ENCODE assay signal across 20 cellular contexts in genomic region chr11:44542372-44542771, GRCh38. TPM values are rescaled to one million over a fixed set of nuclear protein-coding genes. Genes with fewer than 3 reads are reported as not detected.
A peak's percentile ranks its signal among the peaks of the same experiment; 100 is the strongest.
DNase-seq lines count a peak whose midpoint lies in the region; ATAC-seq, FAIRE-seq and TF ChIP-seq lines count a peak whose summit lies in the region.
"Had no signal": no experiment of that assay in that cellular context is flagged by ENCODE, and none has a peak within 500 bp of the region (broad histone marks: within the 10 kb centered on the region; RNA-seq: fewer than 3 reads in every experiment).

No MANE protein-coding gene starts in this region.

- no peak overlapping the region for H4K5ac ChIP-seq in mesendoderm (ENCODE audit: low read length)

- no peak overlapping the region for H2BK120ac ChIP-seq in mesendoderm (ENCODE audit: low read depth, low read length)

- no peak overlapping the region for H3K4me2 ChIP-seq in GM12878 (ENCODE audit: control insufficient read depth, insufficient read depth)
- H3K4me2 ChIP-seq in mesendoderm (ENCODE audit: low read length): no peak overlapping the region
- H3K4me2 ChIP-seq: KMS-11, SK-N-SH had no signal

- H2BK5ac ChIP-seq in mesendoderm (ENCODE audit: low read length): no peak overlapping the region

- H3K27me3 ChIP-seq in GM12878 (replicated peaks in 1 of 2; ENCODE audit: control insufficient read depth in 2 of 2, insufficient read depth in 2 of 2, low read length in 1 of 2) (peaks cover 0 to 1% of the 10 kb centered on the region in 2 experiments; a peak in 1 of 4 replicates), mesendoderm (ENCODE audit: insufficient read depth, low read length, poor library complexity) (no peaks in the 10 kb centered on the region)

- no peak overlapping the region for H2AFZ ChIP-seq in GM12878 (ENCODE audit: control insufficient read depth, low read depth, low read length)
- H2AFZ ChIP-seq: GM23248 had no signal

- no peak for TF ChIP-seq POLR2A in GM12878 (IDR thresholded peaks at IDR 0.05; ENCODE audit: low read depth, low read length)

- H3K4me1 ChIP-seq in GM12878 (ENCODE audit: control insufficient read depth, insufficient read depth, low read length): no peaks in the 10 kb centered on the region
- peaks cover 3% of the 10 kb centered on the region for H3K4me1 ChIP-seq in mesendoderm (ENCODE audit: control insufficient read depth, low read depth, low read length)

- CTCF ChIA-PET in GM12878 (lab: Yijun Ruan, JAX): interaction anchor here (1.5 kb wide), 1 partner anchor 70 kb away, joined by 3 read pairs; no protein-coding TSS in a partner anchor

- H3K27ac ChIP-seq in GM12878 (ENCODE audit: control insufficient read depth, insufficient read depth) (no peak overlapping the region), mesendoderm (ENCODE audit: low read depth, low read length) (no peak overlapping the region)
- H3K27ac ChIP-seq: GM23248, KMS-11 had no signal

- H3K9ac ChIP-seq in GM12878 (ENCODE audit: control insufficient read depth, insufficient read depth, low read length) (no peak overlapping the region), mesendoderm (ENCODE audit: low read length) (no peak overlapping the region)
- H3K9ac ChIP-seq: GM23248, KMS-11, SK-N-SH had no signal

- SMC1A ChIA-PET in GM12878 (lab: Charles Lee; ENCODE audit: uncharacterized antibody, unreplicated experiment): interaction anchor here (1.1 to 1.3 kb wide), 2 partner anchors 19 to 75 kb away, joined by 3 to 4 read pairs; no protein-coding TSS in a partner anchor

- peak; percentile 26 for FAIRE-seq in HTR-8/SVneo (lab: Jason Lieb, UNC)
- no peak for FAIRE-seq in GM12878 (lab: Jason Lieb, UNC)
- FAIRE-seq: G401.6 had no signal

- in situ Hi-C loops in GM12878 (cut with MboI): no loop called here

- intact Hi-C loops in GM12878 (cut with micrococcal nuclease; ENCODE audit: unreplicated experiment): loop anchor here (5.0 kb wide), 1 partner anchor 235 kb away; no protein-coding TSS in a partner anchor

- no peak overlapping the region for H2BK15ac ChIP-seq in mesendoderm (replicated peaks; ENCODE audit: low read depth)

- H4K20me1 ChIP-seq in GM12878 (ENCODE audit: control insufficient read depth, insufficient read depth): no peaks in the 10 kb centered on the region; the same call in 1 of the 2 replicates

- H3K9me3 ChIP-seq in GM12878 (replicated peaks; ENCODE audit: control insufficient read depth, insufficient read depth, low read length): no peaks in the 10 kb centered on the region; the same call in 2 of the 3 replicates
- H3K9me3 ChIP-seq: SK-N-SH had no signal

- TF ChIP-seq RAD21 in GM12878 (IDR thresholded peaks at IDR 0.05; ENCODE audit: insufficient read depth, low read depth, low read length): no peak

- H3K79me2 ChIP-seq in GM12878 (ENCODE audit: control insufficient read depth, insufficient read depth, low read length) (no peaks in the 10 kb centered on the region), mesendoderm (ENCODE audit: control insufficient read depth, insufficient read depth, low read length) (no peaks in the 10 kb centered on the region)

- RAD21 ChIA-PET in GM12878 (lab: Charles Lee; ENCODE audit: unreplicated experiment): interaction anchor here (1.2 kb wide), 1 partner anchor 12 kb away, joined by 3 read pairs; no protein-coding TSS in a partner anchor

- no peak overlapping the region for H3K18ac ChIP-seq in mesendoderm (ENCODE audit: low read length)

- H3K36me3 ChIP-seq in GM12878 (ENCODE audit: control insufficient read depth in 2 of 2, insufficient read depth in 2 of 2, low read length in 1 of 2): no peaks in the 10 kb centered on the region
- H3K36me3 ChIP-seq in mesendoderm (ENCODE audit: control insufficient read depth, insufficient read depth, low read length): no peaks in the 10 kb centered on the region

- WGBS in GM12878 (ENCODE audit: insufficient coverage, insufficient replicate concordance, low lambda C conversion rate, missing lambda C conversion rate): 89% methylated on average over 3 of the region's 3 CpGs
- no CpG with 5 or more reads among the region's 3 CpGs for WGBS in mesendoderm (ENCODE audit: extremely low coverage, insufficient coverage, low lambda C conversion rate)

- ATAC-seq in GM12878 (no peak), GM21528 (IDR thresholded peaks at IDR 0.05; ENCODE audit: low FRiP score, unreplicated experiment) (no peak), HG03565 (IDR thresholded peaks at IDR 0.05; ENCODE audit: unreplicated experiment) (no peak)
- ATAC-seq: HCT116, Right ventricle myocardium inferior had no signal

- no peak for TF ChIP-seq EP300 in GM12878 (IDR thresholded peaks at IDR 0.05; ENCODE audit: borderline replicate concordance in 1 of 2, control insufficient read depth in 1 of 2, low read depth in 2 of 2, low read length in 2 of 2)

- no peak overlapping the region for H3K56ac ChIP-seq in mesendoderm (ENCODE audit: low read length)

- no peak overlapping the region for H4K8ac ChIP-seq in mesendoderm (ENCODE audit: low read depth, low read length)

- H3K4me3 ChIP-seq in GM12878 (no peak overlapping the region), mesendoderm (ENCODE audit: low read length) (no peak overlapping the region)
- H3K4me3 ChIP-seq: GM23248 had no signal

- no TSS peak for BruUV-seq in GM12878 (replicated peaks; lab: Mats Ljungman, UMichigan)

- POLR2A ChIA-PET in GM12878 (lab: Charles Lee): no interaction called here

- no peak overlapping the region for H2AK5ac ChIP-seq in mesendoderm (ENCODE audit: low read length)

- DNase-seq in NCI-H1417 (lab: John Stamatoyannopoulos, UW) (peak in 2 of 3 experiments; percentile 2 to 52), NCI-H1417 treated with DMSO at 0.1 percent for 48 hours (lab: John Stamatoyannopoulos, UW) (no peak), HTR-8/SVneo (ENCODE audit: insufficient read length, low spot score) (no peak), GM12878 (ENCODE audit: low read depth, low spot score) (no peak), mesendoderm (peak; percentile 51)
- DNase-seq in stimulated activated CD4-positive, alpha-beta T cell treated with anti-CD3 and anti-CD28 coated beads, Interleukin-15, amount 100 ng/mL, for 24 hours: no peak
- DNase-seq: C1 segment of cervical spinal cord, DMS79 treated with DMSO at 0.1 percent for 48 hours, GM23248, NCI-H1105, NCI-H2029 treated with DMSO at 0.1 percent for 48 hours, NCI-H345, NCI-H774, SK-N-SH had no signal

- H3K23ac ChIP-seq in mesendoderm (ENCODE audit: low read length): no peak overlapping the region

- no peaks in the 10 kb centered on the region for H3K79me1 ChIP-seq in mesendoderm (ENCODE audit: low read length)

- H3K4ac ChIP-seq in mesendoderm (ENCODE audit: low read depth, low read length): no peak overlapping the region

- no peak for TF ChIP-seq CTCF in GM12878 (IDR thresholded peaks at IDR 0.05 in 2 of 3, conservative IDR thresholded peaks at IDR 0.05 in 1 of 3; ENCODE audit: control insufficient read depth in 2 of 3, extremely low read depth in 1 of 3, insufficient read depth in 1 of 3, low read depth in 3 of 3, low read length in 3 of 3)

TF ChIP-seq in GM12878, 131 proteins besides CTCF, POLR2A, EP300 and RAD21:
- TF ChIP-seq SMAD5 (IDR thresholded peaks at IDR 0.05; ENCODE audit: low read depth): no peak
- TF ChIP-seq BMI1 (IDR thresholded peaks at IDR 0.05; ENCODE audit: borderline replicate concordance): peak; percentile 82
TF ChIP-seq in GM12878: peak in this region for 1.

RNA-seq across cellular contexts. Expression of gene CD82, which starts 23.1 kb away (rescaled TPM):
- 202 and 214 TPM in 2 replicates for total RNA-seq in GM12878 (2013; cell fraction: nucleolus; rRNA removed)
- total RNA-seq in GM12878 (2014; rRNA removed) (60.0 and 69.4 TPM in 2 replicates), GM12878 (2014; rRNA removed; fragmentation: Illumina TruSeq; extraction: Trizol) (65.0 and 66.4 TPM in 2 replicates), GM12878 (2021) (166 and 178 TPM in 2 replicates)
- polyA plus RNA-seq in GM12878 (2011; ENCODE audit: low read depth): 57.7 TPM
- polyA plus RNA-seq in GM12878 (2011; rRNA removed) (94.5 and 176 TPM in 2 replicates), GM12878 (2014; fragmentation: Illumina TruSeq; extraction: Trizol) (17.8 and 51.8 TPM in 2 replicates), GM12878 (2014; fragmentation: Nextera tagmentation; extraction: Ambion mirVana) (1 to 10 TPM; 5.2 to 8.2 TPM), GM12878 (2014; rRNA removed) (97.7 and 100 TPM in 2 replicates), GM12878 (2016; fragmentation: Nextera tagmentation; extraction: Ambion mirVana) (100 to 1,000 TPM; 159 to 180 TPM)
- 223 and 282 TPM in 2 replicates for polyA plus RNA-seq in GM12878 (2011; cell fraction: cytosol; rRNA removed)
- 60.1 and 67.9 TPM in 2 replicates for polyA plus RNA-seq in GM12878 (2011; cell fraction: nucleus; rRNA removed)
- polyA plus RNA-seq in GM12878 (2012): 108 and 130 TPM in 2 replicates
- polyA minus RNA-seq in GM12878 (2011; rRNA and poly(A)+ RNA removed): 136 and 174 TPM in 2 replicates
- 59.5 and 63.5 TPM in 2 replicates for polyA minus RNA-seq in GM12878 (2011; cell fraction: cytosol; rRNA and poly(A)+ RNA removed)
- polyA minus RNA-seq in GM12878 (2011; cell fraction: nucleus; rRNA and poly(A)+ RNA removed): 29.3 and 45.1 TPM in 2 replicates
- 0.81 TPM for polyA plus RNA-seq in mesendoderm (2013, experiment 1 of 2)
- 0.91 TPM for polyA plus RNA-seq in mesendoderm (2013, experiment 2 of 2)

Comparison
In these comparisons a context has a peak if more than half of its experiments do, and no peak if none do; other contexts are left out.
1. DNase-seq: peak in NCI-H1417 (2 of 3) and mesendoderm (single experiment); none in NCI-H1417 treated with DMSO at 0.1 percent for 48 hours (single experiment), HTR-8/SVneo (single experiment), GM12878 (single experiment) and stimulated activated CD4-positive, alpha-beta T cell treated with anti-CD3 and anti-CD28 coated beads, Interleukin-15, amount 100 ng/mL, for 24 hours (single experiment).